Comparison of ENCODE assay signal across 20 cellular contexts in genomic region chr10:118151461-118151860, GRCh38.
"Had no signal": no experiment of that assay in that cellular context is flagged by ENCODE, and none has a peak within 500 bp of the region (broad histone marks: within the 10 kb centered on the region; RNA-seq: fewer than 3 reads in every experiment).

No MANE protein-coding gene starts in this region.

- H3K4me1 ChIP-seq: gastrocnemius medialis, heart right ventricle, left ventricle myocardium inferior, lower lobe of right lung, psoas muscle, upper lobe of left lung, uterus had no signal

- ATAC-seq: esophagus mucosa; gastrocnemius medialis; heart right ventricle; lower lobe of right lung; naive thymus-derived CD4-positive, alpha-beta T cell; psoas muscle; sciatic nerve had no signal

- H3K27ac Mint-ChIP-seq: memory B cell; naive thymus-derived CD4-positive, alpha-beta T cell had no signal

- DNase-seq: cortex of kidney; dorsolateral prefrontal cortex; effector CD8-positive, alpha-beta T cell; gastrocnemius medialis; heart right ventricle; islet precursor cell; left ventricle myocardium inferior; lower lobe of right lung; naive thymus-derived CD4-positive, alpha-beta T cell; psoas muscle; retina; stimulated activated CD4-positive, alpha-beta T cell treated with anti-CD3 and anti-CD28 coated beads, Interleukin-2, amount 100 ng/mL, for 48 hours; stimulated activated naive CD4-positive, alpha-beta T cell treated with Interleukin-2 at 50 U/mL for 16 hours; upper lobe of left lung; uterus had no signal

- H3K9me3 ChIP-seq: gastrocnemius medialis, neutrophil, upper lobe of left lung, uterus had no signal

- H3K4me1 Mint-ChIP-seq: memory B cell; naive thymus-derived CD4-positive, alpha-beta T cell had no signal

- H3K36me3 Mint-ChIP-seq: memory B cell; naive thymus-derived CD4-positive, alpha-beta T cell had no signal

- H3K36me3 ChIP-seq: gastrocnemius medialis, heart right ventricle, left ventricle myocardium inferior, lower lobe of right lung, neutrophil, upper lobe of left lung, uterus had no signal

- H3K27me3 ChIP-seq: gastrocnemius medialis, heart right ventricle, upper lobe of left lung, uterus had no signal

- H3K27ac ChIP-seq: dorsolateral prefrontal cortex, gastrocnemius medialis, heart right ventricle, left ventricle myocardium inferior, lower lobe of right lung, neutrophil, psoas muscle, skin epidermis, upper lobe of left lung, uterus had no signal

- H3K4me3 Mint-ChIP-seq: memory B cell; naive thymus-derived CD4-positive, alpha-beta T cell had no signal

- H3K4me3 ChIP-seq: dorsolateral prefrontal cortex, gastrocnemius medialis, heart right ventricle, left ventricle myocardium inferior, lower lobe of right lung, psoas muscle, skin epidermis, upper lobe of left lung, uterus had no signal
